Comparison of ENCODE assay signal across 12 cellular contexts in genomic region chr16:29852654-29853053, GRCh38.
DNase-seq lines count a peak whose midpoint lies in the region; TF ChIP-seq lines count a peak whose summit lies in the region.
"Had no signal": no experiment of that assay in that cellular context is flagged by ENCODE, and none has a peak within 500 bp of the region (broad histone marks: within the 10 kb centered on the region; RNA-seq: fewer than 3 reads in every experiment).

No MANE protein-coding gene starts in this region.

- TF ChIP-seq CTCF in foreskin fibroblast (IDR thresholded peaks at IDR 0.05; ENCODE audit: low read depth, low read length) = no peak
- TF ChIP-seq CTCF in RWPE1 (conservative IDR thresholded peaks at IDR 0.05; ENCODE audit: low read depth) = no peak

- H3K27ac ChIP-seq in RWPE1 = no peak overlapping the region
- H3K27ac ChIP-seq: SJCRH30, testis had no signal

- POLR2A ChIA-PET in RWPE1 (lab: Yijun Ruan, JAX; ENCODE audit: low non-redundant PET) = no interaction called here

- CTCF ChIA-PET in RWPE1 (lab: Yijun Ruan, JAX) = interaction anchor here (1.4 kb wide), 1 partner anchor 180 kb away, joined by 5 read pairs; no protein-coding TSS in a partner anchor

- H3K4me3 ChIP-seq in foreskin fibroblast (ENCODE audit: low read depth in 1 of 2, low read length in 2 of 2) = no peak overlapping the region
- H3K4me3 ChIP-seq: SJCRH30, testis had no signal

- DNase-seq in RKO (ENCODE audit: low spot score) (peak; percentile 13), foreskin fibroblast (peak; percentile 83 to 88), stromal cell of bone marrow (ENCODE audit: low read depth) (peak; percentile 23), NCI-H226 (no peak), MV-4-11 (lab: John Stamatoyannopoulos, UW) (no peak), RWPE1 (ENCODE audit: low spot score) (no peak)
- DNase-seq: activated CD4-positive, alpha-beta T cell treated with anti-CD3 and anti-CD28 coated beads, Interleukin-2, amount 10 ng/mL, durations not matched to agents 24 days and 14 days; activated naive CD4-positive, alpha-beta T cell treated with anti-CD3 and anti-CD28 coated beads, Interleukin-2, amount 10 ng/mL, durations not matched to agents 7 days and 5 days; DMS53; SJCRH30; stimulated activated CD4-positive, alpha-beta T cell treated with anti-CD3 and anti-CD28 coated beads, Interleukin-1b, Interleukin-23, amount 100 ng/mL, for 48 hours; testis had no signal

Comparison
In these comparisons a context has a peak if more than half of its experiments do, and no peak if none do; other contexts are left out.
1. DNase-seq: peak in RKO (single experiment), foreskin fibroblast (2 of 2) and stromal cell of bone marrow (single experiment); none in NCI-H226 (single experiment), MV-4-11 (single experiment) and RWPE1 (single experiment).